ENCODE assay signal across 9 cellular contexts in genomic region chr5:130141689-130142320, GRCh38.
A peak's percentile ranks its signal among the peaks of the same experiment; 100 is the strongest.
DNase-seq lines count a peak whose midpoint lies in the region; ATAC-seq, FAIRE-seq and TF ChIP-seq lines count a peak whose summit lies in the region.
"Had no signal": no experiment of that assay in that cellular context is flagged by ENCODE, and none has a peak within 500 bp of the region (broad histone marks: within the 10 kb centered on the region; RNA-seq: fewer than 3 reads in every experiment).

No MANE protein-coding gene starts in this region.

- H3K9me3 Mint-ChIP-seq in Calu3 (ENCODE audit: low read depth, unreplicated experiment) (peaks cover 3% of the 10 kb centered on the region), WTC11 (peaks cover 13% of the 10 kb centered on the region)
- no peaks in the 10 kb centered on the region for H3K9me3 Mint-ChIP-seq in CD8-positive, alpha-beta memory T cell
- peaks cover 6% of the 10 kb centered on the region for H3K9me3 Mint-ChIP-seq in stimulated activated effector memory CD8-positive, alpha-beta T cell treated with anti-CD3 and anti-CD28 coated beads, Interleukin-12 subunit alpha, Interleukin-12 subunit beta, amount 100 ng/mL, for 72 hours

- no peak for FAIRE-seq in kidney (lab: Jason Lieb, UNC)

- TF ChIP-seq CTCF in Calu3 (IDR thresholded peaks at IDR 0.05; ENCODE audit: unreplicated experiment): peak; percentile 71
- peak; percentile 56; the same call in 1 of the 2 replicates for TF ChIP-seq CTCF in WTC11 (IDR thresholded peaks at IDR 0.05)
- peak; percentile 20 for TF ChIP-seq CTCF in kidney (IDR thresholded peaks at IDR 0.05; ENCODE audit: borderline replicate concordance, extremely low read depth, insufficient read depth)

- H3K27ac Mint-ChIP-seq in Calu3 (ENCODE audit: unreplicated experiment) (no peak overlapping the region), WTC11 (no peak overlapping the region)
- no peak overlapping the region for H3K27ac Mint-ChIP-seq in CD8-positive, alpha-beta memory T cell
- H3K27ac Mint-ChIP-seq in stimulated activated effector memory CD8-positive, alpha-beta T cell treated with anti-CD3 and anti-CD28 coated beads, Interleukin-12 subunit alpha, Interleukin-12 subunit beta, amount 100 ng/mL, for 72 hours: no peak overlapping the region

- CTCF ChIA-PET in Calu3 (lab: Charles Lee) (interaction anchor here (0.7 to 1.4 kb wide), 8 partner anchors 16 to 527 kb away, joined by 3 to 10 read pairs (median 4); no protein-coding TSS in a partner anchor), WTC11 (lab: Charles Lee) (interaction anchor here (0.8 to 2.2 kb wide), 16 partner anchors 11 to 371 kb away, joined by 3 to 24 read pairs (median 4); no protein-coding TSS in a partner anchor)
- CTCF ChIA-PET in CD8-positive, alpha-beta memory T cell (lab: Charles Lee): no interaction called here

- no peaks in the 10 kb centered on the region for H3K4me1 Mint-ChIP-seq in Calu3 (ENCODE audit: low read depth, unreplicated experiment)
- peaks cover 12% of the 10 kb centered on the region for H3K4me1 Mint-ChIP-seq in WTC11
- no peaks in the 10 kb centered on the region for H3K4me1 Mint-ChIP-seq in CD8-positive, alpha-beta memory T cell
- H3K4me1 Mint-ChIP-seq in stimulated activated effector memory CD8-positive, alpha-beta T cell treated with anti-CD3 and anti-CD28 coated beads, Interleukin-12 subunit alpha, Interleukin-12 subunit beta, amount 100 ng/mL, for 72 hours: no peaks in the 10 kb centered on the region

- intact Hi-C loops in Calu3 (cut with micrococcal nuclease; ENCODE audit: unreplicated experiment) (loop anchor here (1.0 to 5.0 kb wide), 3 partner anchors 33 to 371 kb away; partner anchors contain the start of gene CHSY3), kidney (cut with DNase I) (no loop called here)

- H3K36me3 ChIP-seq in kidney (ENCODE audit: control insufficient read depth in 1 of 2, insufficient read depth in 2 of 2, low read length in 2 of 2): no peaks in the 10 kb centered on the region
- H3K36me3 ChIP-seq in CD8-positive, alpha-beta memory T cell (ENCODE audit: insufficient read depth, low read length): no peaks in the 10 kb centered on the region

- ATAC-seq in GM19035 (IDR thresholded peaks at IDR 0.05; ENCODE audit: unreplicated experiment): peak; percentile 82
- ATAC-seq in HG03280 (IDR thresholded peaks at IDR 0.05; ENCODE audit: unreplicated experiment): peak; percentile 72
- peak; percentile 100 for ATAC-seq in WTC11
- ATAC-seq in stimulated activated effector memory CD8-positive, alpha-beta T cell treated with anti-CD3 and anti-CD28 coated beads, Interleukin-12 subunit alpha, Interleukin-12 subunit beta, amount 100 ng/mL, for 72 hours: no peak

- H3K4me3 Mint-ChIP-seq in Calu3 (ENCODE audit: low read depth, unreplicated experiment) (no peak overlapping the region), WTC11 (no peak overlapping the region)
- H3K4me3 Mint-ChIP-seq in CD8-positive, alpha-beta memory T cell: no peak overlapping the region
- H3K4me3 Mint-ChIP-seq in stimulated activated effector memory CD8-positive, alpha-beta T cell treated with anti-CD3 and anti-CD28 coated beads, Interleukin-12 subunit alpha, Interleukin-12 subunit beta, amount 100 ng/mL, for 72 hours: no peak overlapping the region

- no peak overlapping the region for H3K4me3 ChIP-seq in kidney (ENCODE audit: low read length in 2 of 2)
- no peak overlapping the region for H3K4me3 ChIP-seq in CD8-positive, alpha-beta memory T cell (ENCODE audit: low read length)
- H3K4me3 ChIP-seq: SK-N-MC had no signal

- H3K36me3 Mint-ChIP-seq in Calu3 (ENCODE audit: insufficient read depth, unreplicated experiment): no peaks in the 10 kb centered on the region
- peaks cover 11% of the 10 kb centered on the region for H3K36me3 Mint-ChIP-seq in WTC11
- no peaks in the 10 kb centered on the region for H3K36me3 Mint-ChIP-seq in CD8-positive, alpha-beta memory T cell
- no peaks in the 10 kb centered on the region for H3K36me3 Mint-ChIP-seq in stimulated activated effector memory CD8-positive, alpha-beta T cell treated with anti-CD3 and anti-CD28 coated beads, Interleukin-12 subunit alpha, Interleukin-12 subunit beta, amount 100 ng/mL, for 72 hours

- no peak overlapping the region for H3K27ac ChIP-seq in kidney (ENCODE audit: low read depth in 2 of 2, low read length in 2 of 2)
- H3K27ac ChIP-seq in CD8-positive, alpha-beta memory T cell (ENCODE audit: low read depth, low read length): no peak overlapping the region
- H3K27ac ChIP-seq: SK-N-MC had no signal

- no TSS peak for BruUV-seq in Calu3 (replicated peaks; lab: Mats Ljungman, UMichigan)

- peak; percentile 75 for DNase-seq in Calu3
- DNase-seq in WTC11 (ENCODE audit: low spot score): peak; percentile 74
- DNase-seq in kidney: no peak
- no peak for DNase-seq in CD8-positive, alpha-beta memory T cell
- DNase-seq in occipital lobe (lab: John Stamatoyannopoulos, UW): no peak
- no peak for DNase-seq in stimulated activated effector memory CD8-positive, alpha-beta T cell treated with anti-CD3 and anti-CD28 coated beads, Interleukin-12 subunit alpha, Interleukin-12 subunit beta, amount 100 ng/mL, for 72 hours (ENCODE audit: low spot score in 2 of 2)

- H3K27me3 ChIP-seq in CD8-positive, alpha-beta memory T cell (ENCODE audit: insufficient read depth, low read length, poor library complexity, severe bottlenecking): no peaks in the 10 kb centered on the region

- H3K27me3 Mint-ChIP-seq in Calu3 (ENCODE audit: unreplicated experiment) (no peaks in the 10 kb centered on the region), WTC11 (ENCODE audit: low read depth) (no peaks in the 10 kb centered on the region)
- no peaks in the 10 kb centered on the region for H3K27me3 Mint-ChIP-seq in CD8-positive, alpha-beta memory T cell

- no peaks in the 10 kb centered on the region for H3K9me3 ChIP-seq in kidney (ENCODE audit: control insufficient read depth in 1 of 2, low read length in 2 of 2)
- H3K9me3 ChIP-seq in CD8-positive, alpha-beta memory T cell (ENCODE audit: low read length): no peaks in the 10 kb centered on the region

- POLR2A ChIA-PET in WTC11 (lab: Charles Lee): no interaction called here
- POLR2A ChIA-PET in CD8-positive, alpha-beta memory T cell (lab: Charles Lee): no interaction called here

- H3K9ac ChIP-seq in kidney (ENCODE audit: low read length in 2 of 2): no peak overlapping the region

- no peaks in the 10 kb centered on the region for H3K4me1 ChIP-seq in kidney (ENCODE audit: control insufficient read depth in 1 of 2, insufficient read depth in 1 of 2, low read depth in 1 of 2, low read length in 2 of 2)
- no peaks in the 10 kb centered on the region for H3K4me1 ChIP-seq in CD8-positive, alpha-beta memory T cell (ENCODE audit: insufficient read depth, low read length)

TF ChIP-seq in WTC11, 78 proteins besides CTCF, POLR2A, EP300 and RAD21:
- TF ChIP-seq ELF4 (CRISPR knock-in tag; IDR thresholded peaks at IDR 0.05; ENCODE audit: low read depth) (no peak), ZNF121 (CRISPR knock-in tag; IDR thresholded peaks at IDR 0.05) (no peak), ZNF232 (CRISPR knock-in tag; IDR thresholded peaks at IDR 0.05) (no peak), FOXJ3 (CRISPR knock-in tag; IDR thresholded peaks at IDR 0.05; ENCODE audit: borderline replicate concordance) (no peak), ZNF423 (CRISPR knock-in tag; IDR thresholded peaks at IDR 0.05) (no peak), E2F1 (CRISPR knock-in tag; IDR thresholded peaks at IDR 0.05) (no peak), GTF2I (CRISPR knock-in tag; conservative IDR thresholded peaks at IDR 0.05) (no peak), PRRX2 (CRISPR knock-in tag; IDR thresholded peaks at IDR 0.05) (no peak), ZNF425 (CRISPR knock-in tag; conservative IDR thresholded peaks at IDR 0.05) (no peak), JAZF1 (CRISPR knock-in tag; IDR thresholded peaks at IDR 0.05) (no peak), OVOL2 (CRISPR knock-in tag; IDR thresholded peaks at IDR 0.05; ENCODE audit: borderline replicate concordance) (no peak)

Comparison
In these comparisons a context has a peak if more than half of its experiments do, and no peak if none do; other contexts are left out.
1. DNase-seq: peak in Calu3 (single experiment) and WTC11 (single experiment); none in kidney (single experiment), CD8-positive, alpha-beta memory T cell (0 of 5), occipital lobe (single experiment) and stimulated activated effector memory CD8-positive, alpha-beta T cell treated with anti-CD3 and anti-CD28 coated beads, Interleukin-12 subunit alpha, Interleukin-12 subunit beta, amount 100 ng/mL, for 72 hours (0 of 2).
2. CTCF ChIP-seq: peak in every context shown above with its lines; median percentile 71 in Calu3; 56 in WTC11; 20 in kidney.